In genomic region chr14:104600805-104601204, GRCh38 we compare ENCODE assay signal across 27 cellular contexts. TPM values are rescaled to one million over a fixed set of nuclear protein-coding genes. Genes with fewer than 3 reads are reported as not detected.
"Had no signal": no experiment of that assay in that cellular context is flagged by ENCODE, and none has a peak within 500 bp of the region (broad histone marks: within the 10 kb centered on the region; RNA-seq: fewer than 3 reads in every experiment).

No MANE protein-coding gene starts in this region.

- H3K27ac Mint-ChIP-seq: activated CD4-positive, alpha-beta memory T cell treated with anti-CD3 and anti-CD28 coated beads, Interleukin-2, amount 10 ng/mL, durations not matched to agents 7 days and 5 days; activated CD4-positive, alpha-beta T cell treated with anti-CD3 and anti-CD28 coated beads, Interleukin-2, amount 10 ng/mL, durations not matched to agents 24 days and 14 days; activated naive CD4-positive, alpha-beta T cell treated with anti-CD3 and anti-CD28 coated beads, Interleukin-2, amount 50 U/mL, for 72 hours; activated T-helper 2 cell treated with anti-CD3 and anti-CD28 coated beads, Interferon-gamma antibody, Interleukin-2, Interleukin-4, amounts not matched to agents 10 μg/mL and 5 μg/mL and 100 μg/mL, durations not matched to agents 14 hours and 24 hours and 36 hours; stimulated activated naive B cell treated with anti-CD40 and anti-IgM and Interleukin-4, amounts not matched to agents 10 μg/mL and 1 μg/mL and 100 μg/mL, for 72 hours had no signal

- H3K4me3 ChIP-seq: adrenal gland, body of pancreas, cardiac muscle cell, lung, mucosa of descending colon, pancreas, psoas muscle, smooth muscle cell, stomach, thyroid gland had no signal

- H3K27me3 ChIP-seq: thyroid gland had no signal

- H3K4me1 ChIP-seq: adrenal gland, pancreas, psoas muscle, thyroid gland had no signal

- H3K9me3 Mint-ChIP-seq: activated CD4-positive, alpha-beta memory T cell treated with anti-CD3 and anti-CD28 coated beads, Interleukin-2, amount 10 ng/mL, durations not matched to agents 7 days and 5 days; activated CD4-positive, alpha-beta T cell treated with anti-CD3 and anti-CD28 coated beads, Interleukin-2, amount 10 ng/mL, durations not matched to agents 24 days and 14 days; activated naive CD4-positive, alpha-beta T cell treated with anti-CD3 and anti-CD28 coated beads, Interleukin-2, amount 50 U/mL, for 72 hours; activated T-helper 2 cell treated with anti-CD3 and anti-CD28 coated beads, Interferon-gamma antibody, Interleukin-2, Interleukin-4, amounts not matched to agents 10 μg/mL and 5 μg/mL and 100 μg/mL, durations not matched to agents 14 hours and 24 hours and 36 hours; stimulated activated naive B cell treated with anti-CD40 and anti-IgM and Interleukin-4, amounts not matched to agents 10 μg/mL and 1 μg/mL and 100 μg/mL, for 72 hours had no signal

- DNase-seq: activated CD4-positive, alpha-beta memory T cell treated with anti-CD3 and anti-CD28 coated beads, Interleukin-2, amount 10 ng/mL, durations not matched to agents 7 days and 5 days; activated CD4-positive, alpha-beta T cell treated with anti-CD3 and anti-CD28 coated beads, Interleukin-2, amount 10 ng/mL, durations not matched to agents 24 days and 14 days; activated T-cell treated with anti-CD3 and anti-CD28 coated beads, Interleukin-2, amount 50 U/mL, for 48 hours; mucosa of descending colon; stimulated activated CD4-positive, alpha-beta T cell treated with anti-CD3 and anti-CD28 coated beads, Interleukin-15, amount 100 ng/mL, for 24 hours; stimulated activated CD4-positive, alpha-beta T cell treated with anti-CD3 and anti-CD28 coated beads, Interleukin-2, amount 100 ng/mL, for 24 hours; stimulated activated naive B cell treated with anti-CD40 and anti-IgM and Interleukin-4, amounts not matched to agents 10 μg/mL and 1 μg/mL and 100 μg/mL, for 72 hours; stomach; thyroid gland had no signal

- H3K36me3 Mint-ChIP-seq: activated naive CD4-positive, alpha-beta T cell treated with anti-CD3 and anti-CD28 coated beads, Interleukin-2, amount 50 U/mL, for 72 hours; stimulated activated naive B cell treated with anti-CD40 and anti-IgM and Interleukin-4, amounts not matched to agents 10 μg/mL and 1 μg/mL and 100 μg/mL, for 72 hours had no signal

- H3K4me1 Mint-ChIP-seq: activated CD4-positive, alpha-beta memory T cell treated with anti-CD3 and anti-CD28 coated beads, Interleukin-2, amount 10 ng/mL, durations not matched to agents 7 days and 5 days; activated CD4-positive, alpha-beta T cell treated with anti-CD3 and anti-CD28 coated beads, Interleukin-2, amount 10 ng/mL, durations not matched to agents 24 days and 14 days had no signal

- H3K9me3 ChIP-seq: adrenal gland, body of pancreas, mucosa of descending colon, pancreas, psoas muscle, stomach, thyroid gland had no signal

- H3K36me3 ChIP-seq: adrenal gland, cardiac muscle cell, pancreas, stomach, thyroid gland had no signal

- ATAC-seq: activated naive CD4-positive, alpha-beta T cell treated with anti-CD3 and anti-CD28 coated beads, Interleukin-2, amount 50 U/mL, for 72 hours; body of pancreas; mucosa of descending colon; psoas muscle; stimulated activated naive B cell treated with anti-CD40 and anti-IgM and Interleukin-4, amounts not matched to agents 10 μg/mL and 1 μg/mL and 100 μg/mL, for 72 hours had no signal

- H3K4me2 ChIP-seq: smooth muscle cell had no signal

- H3K27ac ChIP-seq: adrenal gland, body of pancreas, cardiac muscle cell, pancreas, psoas muscle, stomach, thyroid gland had no signal

- H3K4me3 Mint-ChIP-seq: activated CD4-positive, alpha-beta memory T cell treated with anti-CD3 and anti-CD28 coated beads, Interleukin-2, amount 10 ng/mL, durations not matched to agents 7 days and 5 days; activated CD4-positive, alpha-beta T cell treated with anti-CD3 and anti-CD28 coated beads, Interleukin-2, amount 10 ng/mL, durations not matched to agents 24 days and 14 days; stimulated activated naive B cell treated with anti-CD40 and anti-IgM and Interleukin-4, amounts not matched to agents 10 μg/mL and 1 μg/mL and 100 μg/mL, for 72 hours had no signal

RNA-seq across cellular contexts. Expression of gene TMEM179, which starts 3.8 kb away (rescaled TPM):
- total RNA-seq: activated CD4-positive, alpha-beta memory T cell treated with anti-CD3 and anti-CD28 coated beads, Interleukin-2, amount 10 ng/mL, durations not matched to agents 7 days and 5 days; aorta; endothelial cell of umbilical vein; fibroblast of villous mesenchyme; mesenteric fat pad; myocyte; psoas muscle had no signal
- polyA plus RNA-seq: aorta, keratinocyte had no signal

RNA-seq across cellular contexts. Expression of gene C14orf180, which starts 21.2 kb away (rescaled TPM):
- total RNA-seq: activated CD4-positive, alpha-beta memory T cell treated with anti-CD3 and anti-CD28 coated beads, Interleukin-2, amount 10 ng/mL, durations not matched to agents 7 days and 5 days; activated CD4-positive, alpha-beta T cell treated with anti-CD3 and anti-CD28 coated beads, Interleukin-2, amount 10 ng/mL, durations not matched to agents 24 days and 14 days; activated naive CD4-positive, alpha-beta T cell treated with anti-CD3 and anti-CD28 coated beads, Interleukin-2, amount 50 U/mL, for 72 hours; activated T-helper 2 cell treated with anti-CD3 and anti-CD28 coated beads, Interferon-gamma antibody, Interleukin-2, Interleukin-4, amounts not matched to agents 10 μg/mL and 5 μg/mL and 100 μg/mL, durations not matched to agents 14 hours and 24 hours and 36 hours; endothelial cell of umbilical vein; fibroblast of lung; fibroblast of villous mesenchyme; T-helper 1 cell treated with Interleukin-12 subunit alpha and Interleukin-12 subunit beta and Interleukin-4 antibody, amounts not matched to agents 30 ng/mL and 1 ng/mL, for 36 hours had no signal
- polyA plus RNA-seq: endothelial cell of umbilical vein, fibroblast of lung, keratinocyte, neural cell had no signal
